In the genomic region with DNA sequence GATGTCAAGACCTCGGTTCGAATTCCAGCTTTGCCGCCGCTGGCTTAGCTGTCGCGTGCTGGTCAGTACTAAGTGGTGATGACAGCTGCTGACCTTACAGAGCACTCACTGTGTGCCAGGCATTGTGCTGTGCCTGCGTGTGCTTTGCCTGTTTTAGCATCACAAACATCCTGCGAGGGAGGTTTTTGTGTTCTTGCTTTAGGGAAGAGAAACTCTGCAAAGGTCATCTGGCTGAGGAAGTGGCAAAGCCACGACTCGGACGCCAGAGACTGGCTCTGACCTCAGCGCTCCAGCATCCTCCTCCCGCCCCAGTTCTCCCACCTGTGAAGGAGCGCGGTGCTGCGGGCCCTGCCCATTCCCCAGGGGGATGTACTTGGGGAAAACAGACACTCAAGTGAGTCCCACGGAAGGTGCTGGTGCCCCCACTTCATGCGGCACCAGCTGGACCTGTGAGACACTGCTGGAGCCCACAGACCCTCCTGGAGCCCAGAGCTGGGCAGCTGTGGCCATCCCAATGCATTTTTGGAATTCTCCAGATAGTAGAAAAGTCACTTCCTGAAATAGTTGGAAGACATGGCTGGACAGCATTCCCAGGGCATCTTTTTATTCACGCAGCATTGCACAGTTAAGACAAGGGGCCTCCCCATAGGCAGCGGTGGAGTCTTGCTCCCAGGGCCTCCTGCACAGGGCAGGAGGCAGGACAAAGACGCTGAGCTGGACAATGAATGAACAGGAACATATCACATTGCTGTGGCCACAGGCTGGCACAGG, we compare ENCODE assay signal across 8 cellular contexts. TPM values are rescaled to one million over a fixed set of nuclear protein-coding genes. Genes with fewer than 3 reads are reported as not detected.
DNase-seq lines count a peak whose midpoint lies in the region; ATAC-seq, FAIRE-seq and TF ChIP-seq lines count a peak whose summit lies in the region.

No MANE protein-coding gene starts in this region.

- CTCF ChIA-PET in activated CD8-positive, alpha-beta T cell treated with anti-CD3 and anti-CD28 coated beads, Interleukin-2, amount 10 ng/mL, durations not matched to agents 7 days and 5 days (lab: Charles Lee), result interaction anchor here (0.8 to 1.6 kb wide), 4 partner anchors 10 to 130 kb away, joined by 3 to 4 read pairs (median 3); no protein-coding TSS in a partner anchor

- H3K27me3 ChIP-seq in DOHH2 (ENCODE audit: control insufficient read depth, low read length) (no peaks in the 10 kb centered on the region), small intestine (ENCODE audit: control insufficient read depth in 2 of 2, insufficient read depth in 2 of 2, low read length in 2 of 2) (no peaks in the 10 kb centered on the region)

- no peak for FAIRE-seq in small intestine (lab: Jason Lieb, UNC)

- H3K36me3 Mint-ChIP-seq in activated CD8-positive, alpha-beta T cell treated with anti-CD3 and anti-CD28 coated beads, Interleukin-2, amount 10 ng/mL, durations not matched to agents 7 days and 5 days (ENCODE audit: low read depth), result no peaks in the 10 kb centered on the region

- DNase-seq in MV-4-11 (lab: John Stamatoyannopoulos, UW) (peak; percentile 96), fibroblast of villous mesenchyme (ENCODE audit: low read depth) (peak; percentile 48), renal cortical epithelial cell (ENCODE audit: low read depth) (peak; percentile 40), small intestine (no peak)
- no peak for DNase-seq in stimulated activated CD4-positive, alpha-beta T cell treated with anti-CD3 and anti-CD28 coated beads, Interleukin-2, amount 100 ng/mL, for 24 hours
- no peak for DNase-seq in activated CD8-positive, alpha-beta T cell treated with anti-CD3 and anti-CD28 coated beads, Interleukin-2, amount 10 ng/mL, durations not matched to agents 7 days and 5 days

- no peak overlapping the region for H3K27ac Mint-ChIP-seq in activated CD8-positive, alpha-beta T cell treated with anti-CD3 and anti-CD28 coated beads, Interleukin-2, amount 10 ng/mL, durations not matched to agents 7 days and 5 days

- no peaks in the 10 kb centered on the region for H3K9me3 Mint-ChIP-seq in activated CD8-positive, alpha-beta T cell treated with anti-CD3 and anti-CD28 coated beads, Interleukin-2, amount 10 ng/mL, durations not matched to agents 7 days and 5 days (ENCODE audit: insufficient read depth)

- POLR2A ChIA-PET in activated CD8-positive, alpha-beta T cell treated with anti-CD3 and anti-CD28 coated beads, Interleukin-2, amount 10 ng/mL, durations not matched to agents 7 days and 5 days (lab: Charles Lee), result interaction anchor here (1.4 to 1.5 kb wide), 2 partner anchors 20 kb away, joined by 7 to 8 read pairs; partner anchors contain the start of gene HERPUD1

- H3K4me1 Mint-ChIP-seq in activated CD8-positive, alpha-beta T cell treated with anti-CD3 and anti-CD28 coated beads, Interleukin-2, amount 10 ng/mL, durations not matched to agents 7 days and 5 days (ENCODE audit: low read depth), result peaks cover 36% of the 10 kb centered on the region

- H3K4me2 ChIP-seq in DOHH2 (ENCODE audit: low read length), result peak overlapping the region; percentile 73

- peak; percentile 63 for ATAC-seq in GM21619 (IDR thresholded peaks at IDR 0.05; ENCODE audit: unreplicated experiment)
- ATAC-seq in activated CD8-positive, alpha-beta T cell treated with anti-CD3 and anti-CD28 coated beads, Interleukin-2, amount 10 ng/mL, durations not matched to agents 7 days and 5 days, result no peak

- 66 to 83% (median 77%) methylated on average over 21 of the region's 21 CpGs for WGBS in small intestine, 3 donors

- peaks cover 5% of the 10 kb centered on the region for H3K27me3 Mint-ChIP-seq in activated CD8-positive, alpha-beta T cell treated with anti-CD3 and anti-CD28 coated beads, Interleukin-2, amount 10 ng/mL, durations not matched to agents 7 days and 5 days (ENCODE audit: low read depth)

- H3F3A ChIP-seq in DOHH2 (ENCODE audit: control insufficient read depth, insufficient read depth), result peaks cover 5% of the 10 kb centered on the region; the same call in 1 of the 2 replicates

- H3K27ac ChIP-seq in DOHH2 (ENCODE audit: low read depth, low read length) (peak overlapping the region; percentile 21; the same call in 1 of the 2 replicates), small intestine (ENCODE audit: low read depth in 1 of 2, low read length in 1 of 2) (peak overlapping the region in 1 of 2 donors; percentile 56)

- H3K9me2 ChIP-seq in DOHH2 (replicated peaks; ENCODE audit: control insufficient read depth, low read length), result no peaks in the 10 kb centered on the region

- no peaks in the 10 kb centered on the region for H3K79me2 ChIP-seq in DOHH2 (ENCODE audit: control insufficient read depth, low read length)

- H4K20me1 ChIP-seq in DOHH2 (ENCODE audit: control insufficient read depth, insufficient read depth, low read depth, low read length), result no peaks in the 10 kb centered on the region

- peak overlapping the region; percentile 53 for H3K4me3 ChIP-seq in DOHH2 (ENCODE audit: low read length)
- no peak overlapping the region for H3K4me3 ChIP-seq in fibroblast of villous mesenchyme (ENCODE audit: low read depth, low read length)
- no peak overlapping the region for H3K4me3 ChIP-seq in small intestine (ENCODE audit: low read depth in 1 of 2, low read length in 2 of 2)

- no peaks in the 10 kb centered on the region for H3K36me3 ChIP-seq in DOHH2 (ENCODE audit: control insufficient read depth, low read length)
- no peaks in the 10 kb centered on the region for H3K36me3 ChIP-seq in small intestine (ENCODE audit: control insufficient read depth in 2 of 2, insufficient read depth in 2 of 2, low read length in 2 of 2)

- H3K9me3 ChIP-seq in DOHH2 (ENCODE audit: control insufficient read depth, insufficient read depth, low read length), result no peaks in the 10 kb centered on the region
- no peaks in the 10 kb centered on the region for H3K9me3 ChIP-seq in small intestine (ENCODE audit: control insufficient read depth, low read depth)

- TF ChIP-seq CTCF in DOHH2 (IDR thresholded peaks at IDR 0.05; ENCODE audit: low read depth, low read length, poor library complexity, severe bottlenecking) (no peak), fibroblast of villous mesenchyme (IDR thresholded peaks at IDR 0.05; ENCODE audit: insufficient read depth, low read depth, low read length) (no peak)

- H3K4me3 Mint-ChIP-seq in activated CD8-positive, alpha-beta T cell treated with anti-CD3 and anti-CD28 coated beads, Interleukin-2, amount 10 ng/mL, durations not matched to agents 7 days and 5 days, result no peak overlapping the region

- H3K4me1 ChIP-seq in DOHH2 (ENCODE audit: control insufficient read depth, low read length), result peaks cover 50% of the 10 kb centered on the region
- peaks cover 0 to 2% of the 10 kb centered on the region in 2 donors for H3K4me1 ChIP-seq in small intestine (ENCODE audit: control insufficient read depth in 2 of 2, insufficient read depth in 1 of 2, low read depth in 1 of 2, low read length in 1 of 2)

RNA-seq across cellular contexts. Expression of gene HERPUD1, which starts 20.0 kb away (rescaled TPM):
- total RNA-seq in fibroblast of villous mesenchyme (98.4 and 135 TPM in 2 replicates), renal cortical epithelial cell (87.0 and 252 TPM in 2 replicates)
- 10 to 100 TPM; 88.2 to 95.2 TPM for total RNA-seq in activated CD8-positive, alpha-beta T cell treated with anti-CD3 and anti-CD28 coated beads, Interleukin-2, amount 10 ng/mL, durations not matched to agents 7 days and 5 days
- 100 to 1,000 TPM in 1 of 3 donors, 10 to 100 TPM in 2; 25.9 to 126 (median 68.1) TPM for polyA plus RNA-seq in small intestine

RNA-seq across cellular contexts. Expression of gene SLC12A3, which starts 46.9 kb away (rescaled TPM):
- total RNA-seq in fibroblast of villous mesenchyme, result not detected in 2 replicates
- total RNA-seq in renal cortical epithelial cell, result 2.4 and 5.2 TPM in 2 replicates
- total RNA-seq in activated CD8-positive, alpha-beta T cell treated with anti-CD3 and anti-CD28 coated beads, Interleukin-2, amount 10 ng/mL, durations not matched to agents 7 days and 5 days, result not detected
- polyA plus RNA-seq in small intestine, result under 1 TPM in 1 of 3 donors, not detected in 2; 0.04 TPM

RNA-seq across cellular contexts. Expression of gene CETP, which starts 49.8 kb away (rescaled TPM):
- total RNA-seq in fibroblast of villous mesenchyme, result not detected in 2 replicates
- total RNA-seq in renal cortical epithelial cell, result not detected in 2 replicates
- not detected for total RNA-seq in activated CD8-positive, alpha-beta T cell treated with anti-CD3 and anti-CD28 coated beads, Interleukin-2, amount 10 ng/mL, durations not matched to agents 7 days and 5 days
- 1 to 10 TPM in 1 of 3 donors, under 1 TPM in 1, not detected in 1; 0.34 to 1.6 TPM for polyA plus RNA-seq in small intestine

Comparison
In these comparisons a context has a peak if more than half of its experiments do, and no peak if none do; other contexts are left out.
1. DNase-seq: peak in MV-4-11 (single experiment), fibroblast of villous mesenchyme (single experiment) and renal cortical epithelial cell (single experiment); none in stimulated activated CD4-positive, alpha-beta T cell treated with anti-CD3 and anti-CD28 coated beads, Interleukin-2, amount 100 ng/mL, for 24 hours (0 of 2), activated CD8-positive, alpha-beta T cell treated with anti-CD3 and anti-CD28 coated beads, Interleukin-2, amount 10 ng/mL, durations not matched to agents 7 days and 5 days (single experiment) and small intestine (single experiment).